In the genomic region with DNA sequence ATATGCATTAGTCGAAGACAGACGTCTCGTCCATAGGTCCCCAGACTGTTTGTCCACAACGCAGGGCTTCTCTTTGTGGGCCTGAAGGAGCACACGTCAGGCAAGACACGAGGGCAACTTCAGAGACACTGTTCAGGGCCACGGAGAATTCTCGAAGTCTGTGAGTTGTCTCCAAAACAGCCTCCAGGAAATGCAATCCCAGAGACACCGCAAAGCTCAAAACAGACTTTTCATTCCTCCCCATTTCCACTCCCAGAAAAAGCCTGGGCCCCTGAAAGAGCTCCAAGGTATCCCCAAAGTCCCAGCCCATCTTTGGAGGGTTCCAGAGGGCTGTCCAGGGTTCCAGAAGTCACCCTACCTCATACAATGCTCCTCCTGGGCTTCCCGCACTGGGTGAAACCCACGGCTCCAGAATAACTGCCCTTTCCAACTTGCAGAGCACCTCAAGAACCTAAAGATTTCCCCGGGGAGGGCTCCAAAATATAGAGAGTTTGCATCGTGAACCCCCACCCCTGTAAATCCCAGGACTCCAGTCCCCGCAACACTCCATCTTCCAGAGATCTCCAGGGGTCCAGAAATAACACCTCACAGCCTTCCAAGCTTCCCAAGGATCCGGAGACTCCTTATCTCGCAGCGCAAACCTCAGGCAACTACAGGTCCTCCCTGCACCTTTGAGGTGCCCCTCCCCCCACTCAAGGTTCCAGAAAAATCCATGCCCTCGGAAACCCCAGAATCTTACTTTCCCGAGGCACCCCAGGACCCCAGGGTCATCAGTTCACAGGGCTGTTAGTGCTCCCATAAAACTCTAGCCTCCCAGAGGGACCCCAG, we compare ENCODE assay signal across 6 cellular contexts. TPM values are rescaled to one million over a fixed set of nuclear protein-coding genes. Genes with fewer than 3 reads are reported as not detected.
DNase-seq lines count a peak whose midpoint lies in the region; ATAC-seq, FAIRE-seq and TF ChIP-seq lines count a peak whose summit lies in the region.

No MANE protein-coding gene starts in this region.

- no peak overlapping the region for H2AFZ ChIP-seq in ACC112 (ENCODE audit: low read length, unreplicated experiment)

- DNase-seq in esophagus muscularis mucosa (ENCODE audit: extremely low spot score) (no peak), small intestine (peak; percentile 65), NCI-H2196 (lab: John Stamatoyannopoulos, UW; ENCODE audit: unreplicated experiment) (no peak)

- no peak for ATAC-seq in GM21515 (IDR thresholded peaks at IDR 0.05; ENCODE audit: unreplicated experiment)

- FAIRE-seq in small intestine (lab: Jason Lieb, UNC): no peak

- 37% methylated on average over 14 of the region's 19 CpGs for WGBS in esophagus muscularis mucosa
- WGBS in small intestine, 3 donors: 7 to 16% (median 12%) methylated on average over 19 of the region's 19 CpGs

- TF ChIP-seq CTCF in esophagus muscularis mucosa (IDR thresholded peaks at IDR 0.05): no peak

- H3K9me3 ChIP-seq in KOPT-K1 (ENCODE audit: insufficient read depth, low read length, poor library complexity, severe bottlenecking) (no peaks in the 10 kb centered on the region), esophagus muscularis mucosa (no peaks in the 10 kb centered on the region), small intestine (ENCODE audit: control insufficient read depth, low read depth) (no peaks in the 10 kb centered on the region)

- H3K4me1 ChIP-seq in ACC112 (ENCODE audit: control insufficient read depth, insufficient read depth, low read length, unreplicated experiment) (peaks cover 21% of the 10 kb centered on the region), esophagus muscularis mucosa (peaks cover 53 to 66% (median 62%) of the 10 kb centered on the region in 4 donors), small intestine (ENCODE audit: control insufficient read depth in 2 of 2, insufficient read depth in 1 of 2, low read depth in 1 of 2, low read length in 1 of 2) (peaks cover 2 to 14% of the 10 kb centered on the region in 2 donors)

- H3K36me3 ChIP-seq in ACC112 (ENCODE audit: insufficient read depth, low read length) (peaks cover 16% of the 10 kb centered on the region), KOPT-K1 (ENCODE audit: insufficient read depth, low read length) (peaks cover 41% of the 10 kb centered on the region), esophagus muscularis mucosa (peaks cover 13 to 42% (median 33%) of the 10 kb centered on the region in 4 donors), small intestine (ENCODE audit: control insufficient read depth in 2 of 2, insufficient read depth in 2 of 2, low read length in 2 of 2) (peaks cover 0 to 3% of the 10 kb centered on the region in 2 donors)

- H3K27ac ChIP-seq in ACC112 (ENCODE audit: low read depth, low read length) (peak overlapping the region; percentile 85), KOPT-K1 (ENCODE audit: low read depth, low read length, poor library complexity, severe bottlenecking) (peak overlapping the region; percentile 85), esophagus muscularis mucosa (replicated peaks in 1 of 4) (peak overlapping the region; percentile 92 to 94 (median 93)), small intestine (ENCODE audit: low read depth in 1 of 2, low read length in 1 of 2) (peak overlapping the region; percentile 92 to 93)

- TF ChIP-seq EP300 in esophagus muscularis mucosa (IDR thresholded peaks at IDR 0.05): no peak

- H3K27me3 ChIP-seq in ACC112 (ENCODE audit: insufficient read depth, low read length) (no peaks in the 10 kb centered on the region), esophagus muscularis mucosa (no peaks in the 10 kb centered on the region), small intestine (ENCODE audit: control insufficient read depth in 2 of 2, insufficient read depth in 2 of 2, low read length in 2 of 2) (no peaks in the 10 kb centered on the region)

- H3K4me3 ChIP-seq in ACC112 (ENCODE audit: low read depth, low read length): peak overlapping the region; percentile 62
- peak overlapping the region; percentile 72 to 94 (median 76) for H3K4me3 ChIP-seq in esophagus muscularis mucosa
- peak overlapping the region in 1 of 2 donors; percentile 65 for H3K4me3 ChIP-seq in small intestine (ENCODE audit: low read depth in 1 of 2, low read length in 2 of 2)

- intact Hi-C loops in esophagus muscularis mucosa (cut with DNase I): loop anchor here (5.0 kb wide), 1 partner anchor 92 kb away; the partner anchor contains the start of gene PPP1R15A

- TF ChIP-seq POLR2A in esophagus muscularis mucosa (IDR thresholded peaks at IDR 0.05; ENCODE audit: low read depth): no peak

- peaks cover 19% of the 10 kb centered on the region for H3K79me2 ChIP-seq in ACC112 (ENCODE audit: control insufficient read depth, insufficient read depth, low read length, unreplicated experiment)

RNA-seq across cellular contexts. Expression of gene FTL, which starts 0.7 kb away (rescaled TPM):
- total RNA-seq in esophagus muscularis mucosa: 1,000 to 10,000 TPM; 3,246 to 4,339 (median 3,896) TPM
- 1,000 to 10,000 TPM; 4,142 to 9,227 (median 7,309) TPM for polyA plus RNA-seq in small intestine

RNA-seq across cellular contexts. Expression of gene BAX, which starts 9.7 kb away (rescaled TPM):
- total RNA-seq in esophagus muscularis mucosa: 10 to 100 TPM; 39.0 to 50.4 (median 42.3) TPM
- polyA plus RNA-seq in small intestine: 100 to 1,000 TPM; 153 to 199 (median 170) TPM

RNA-seq across cellular contexts. Expression of gene GYS1, which starts 28.7 kb away (rescaled TPM):
- 10 to 100 TPM; 33.3 to 39.3 (median 37.3) TPM for total RNA-seq in esophagus muscularis mucosa
- 10 to 100 TPM; 16.2 to 25.3 (median 24.8) TPM for polyA plus RNA-seq in small intestine

RNA-seq across cellular contexts. Expression of gene RUVBL2, which starts 29.3 kb away (rescaled TPM):
- 100 to 1,000 TPM in 2 of 4 donors, 10 to 100 TPM in 2; 72.7 to 113 (median 97.6) TPM for total RNA-seq in esophagus muscularis mucosa
- polyA plus RNA-seq in small intestine: 100 to 1,000 TPM in 1 of 3 donors, 10 to 100 TPM in 2; 45.4 to 108 (median 53.0) TPM

RNA-seq across cellular contexts. Expression of gene DHDH, which starts 30.9 kb away (rescaled TPM):
- total RNA-seq in esophagus muscularis mucosa: under 1 TPM in 1 of 4 donors, not detected in 3; 0.57 TPM
- 10 to 100 TPM in 2 of 3 donors, 1 to 10 TPM in 1; 2.9 to 36.2 (median 19.7) TPM for polyA plus RNA-seq in small intestine
